Comparison of ENCODE assay signal across 36 cellular contexts in the genomic region with DNA sequence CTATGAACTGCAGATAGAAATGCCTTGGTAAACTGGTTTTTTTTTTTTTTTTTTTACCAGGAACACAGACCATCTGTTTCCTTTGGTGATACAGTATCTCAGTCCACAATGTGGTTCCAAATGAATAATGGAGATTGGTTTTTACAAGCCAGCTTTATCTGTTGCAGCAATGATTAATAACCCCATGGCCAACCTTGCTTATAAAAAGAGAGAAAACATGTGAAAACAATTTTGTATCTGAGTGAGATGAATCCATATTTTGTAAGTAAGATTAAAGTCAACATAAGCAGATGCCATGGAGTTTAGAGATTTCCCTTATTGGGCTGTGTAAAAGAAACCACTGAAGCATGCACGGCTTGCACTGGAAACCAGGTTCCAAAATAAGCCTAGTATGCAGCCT.
DNase-seq lines count a peak whose midpoint lies in the region; ATAC-seq, FAIRE-seq and TF ChIP-seq lines count a peak whose summit lies in the region.
"Had no signal": no experiment of that assay in that cellular context is flagged by ENCODE, and none has a peak within 500 bp of the region (broad histone marks: within the 10 kb centered on the region; RNA-seq: fewer than 3 reads in every experiment).

No MANE protein-coding gene starts in this region.

- peaks cover 2% of the 10 kb centered on the region for H3K27me3 Mint-ChIP-seq in GM23338 (ENCODE audit: insufficient read depth, low read depth, poor library complexity)
- H3K27me3 Mint-ChIP-seq: activated naive CD8-positive, alpha-beta T cell treated with anti-CD3 and anti-CD28 coated beads, Interleukin-2, amount 10 ng/mL, durations not matched to agents 7 days and 5 days; stimulated activated naive CD8-positive, alpha-beta T cell treated with anti-CD3 and anti-CD28 coated beads, Interleukin-15, amount 100 ng/mL, for 72 hours had no signal

- no peaks in the 10 kb centered on the region for H3K27me3 ChIP-seq in GM23338 (ENCODE audit: insufficient read depth)
- H3K27me3 ChIP-seq: ascending aorta, esophagus muscularis mucosa, SJCRH30, uterus had no signal

- no peak overlapping the region for H3K4me3 Mint-ChIP-seq in GM23338
- H3K4me3 Mint-ChIP-seq: activated naive CD8-positive, alpha-beta T cell treated with anti-CD3 and anti-CD28 coated beads, Interleukin-2, amount 10 ng/mL, durations not matched to agents 7 days and 5 days; CD14-positive monocyte; dendritic cell treated with granulocyte-macrophage colony-stimulating factor and Interleukin-4, amounts not matched to agents 40 ng/mL and 50 ng/mL, for 4 days; endodermal cell; nephron; stimulated activated naive CD8-positive, alpha-beta T cell treated with anti-CD3 and anti-CD28 coated beads, Interleukin-15, amount 100 ng/mL, for 72 hours had no signal

- H3K9me2 ChIP-seq in GM23338 (ENCODE audit: insufficient read depth): 0 out of 2 replicates have a peak, but pooled peaks cover 4% of the 10 kb centered on the region

- no peak for FAIRE-seq in D721Med (lab: Jason Lieb, UNC)
- FAIRE-seq: RCC 7860, small intestine had no signal

- DNase-seq in D721Med (ENCODE audit: insufficient read length, low spot score) (peak; percentile 4), NCI-H1694 treated with DMSO at 0.1 percent for 48 hours (lab: John Stamatoyannopoulos, UW) (peak; percentile 96), OCI-M1 (lab: John Stamatoyannopoulos, UW) (peak; percentile 80), fibroblast of villous mesenchyme (ENCODE audit: low read depth) (peak; percentile 0), GM23338 (ENCODE audit: low spot score) (no peak), NCI-H226 (no peak), NCI-H510A treated with DMSO at 0.1 percent for 48 hours (lab: John Stamatoyannopoulos, UW) (no peak)
- DNase-seq: activated CD4-positive, alpha-beta T cell treated with anti-CD3 and anti-CD28 coated beads for 4 hours; activated gamma-delta T cell; activated naive CD8-positive, alpha-beta T cell treated with anti-CD3 and anti-CD28 coated beads, Interleukin-2, amount 10 ng/mL, durations not matched to agents 7 days and 5 days; activated T-cell treated with anti-CD3 and anti-CD28 coated beads, Interleukin-2, amount 50 U/mL, for 1 hour; caudate nucleus; DMS53; endodermal cell; foreskin melanocyte; hippocampal formation; left colon; mammary epithelial cell; NCI-H1105 treated with DMSO at 0.1 percent for 48 hours; NCI-H2029 treated with DMSO at 0.1 percent for 48 hours; NCI-H526; retina; SJCRH30; small intestine; stimulated activated CD4-positive, alpha-beta T cell treated with anti-CD3 and anti-CD28 coated beads, Interleukin-1b, Interleukin-23, amount 100 ng/mL, for 48 hours; stimulated activated CD8-positive, alpha-beta memory T cell treated with anti-CD3 and anti-CD28 coated beads, Interleukin-4, amount 100 ng/mL, for 48 hours; stimulated activated naive CD8-positive, alpha-beta T cell treated with anti-CD3 and anti-CD28 coated beads, Interleukin-15, amount 100 ng/mL, for 72 hours; T-helper 1 cell; uterus had no signal

- H3K4me1 Mint-ChIP-seq in GM23338: 0 out of 3 replicates have a peak, but pooled peaks cover 3% of the 10 kb centered on the region
- H3K4me1 Mint-ChIP-seq: activated naive CD8-positive, alpha-beta T cell treated with anti-CD3 and anti-CD28 coated beads, Interleukin-2, amount 10 ng/mL, durations not matched to agents 7 days and 5 days; stimulated activated naive CD8-positive, alpha-beta T cell treated with anti-CD3 and anti-CD28 coated beads, Interleukin-15, amount 100 ng/mL, for 72 hours had no signal

- ATAC-seq in HG03469 (IDR thresholded peaks at IDR 0.05; ENCODE audit: unreplicated experiment): no peak
- no peak for ATAC-seq in GM23338
- ATAC-seq: left colon; stimulated activated naive CD8-positive, alpha-beta T cell treated with anti-CD3 and anti-CD28 coated beads, Interleukin-15, amount 100 ng/mL, for 72 hours had no signal

- H3K79me2 ChIP-seq in GM23338 (replicated peaks; ENCODE audit: insufficient read depth): no peaks in the 10 kb centered on the region

- no peak overlapping the region for H3K27ac ChIP-seq in GM23338 (ENCODE audit: low read depth)
- H3K27ac ChIP-seq: ascending aorta, esophagus muscularis mucosa, SJCRH30, uterus had no signal

- H3K27ac Mint-ChIP-seq in GM23338: no peak overlapping the region
- H3K27ac Mint-ChIP-seq: activated naive CD8-positive, alpha-beta T cell treated with anti-CD3 and anti-CD28 coated beads, Interleukin-2, amount 10 ng/mL, durations not matched to agents 7 days and 5 days; CD14-positive monocyte; dendritic cell treated with granulocyte-macrophage colony-stimulating factor and Interleukin-4, amounts not matched to agents 40 ng/mL and 50 ng/mL, for 4 days; endodermal cell; nephron; stimulated activated naive CD8-positive, alpha-beta T cell treated with anti-CD3 and anti-CD28 coated beads, Interleukin-15, amount 100 ng/mL, for 72 hours had no signal

- H3K4me2 ChIP-seq in GM23338: no peak overlapping the region

- H3K9me3 Mint-ChIP-seq in GM23338: no peaks in the 10 kb centered on the region; the same call in 2 of the 3 replicates
- H3K9me3 Mint-ChIP-seq: activated naive CD8-positive, alpha-beta T cell treated with anti-CD3 and anti-CD28 coated beads, Interleukin-2, amount 10 ng/mL, durations not matched to agents 7 days and 5 days; endodermal cell; nephron had no signal

- H3K4me3 ChIP-seq in fibroblast of villous mesenchyme (ENCODE audit: low read depth, low read length): no peak overlapping the region
- H3K4me3 ChIP-seq in GM23338: no peak overlapping the region
- H3K4me3 ChIP-seq: ascending aorta, esophagus muscularis mucosa, SJCRH30, uterus had no signal

- H3K36me3 ChIP-seq in GM23338 (ENCODE audit: insufficient read depth): no peaks in the 10 kb centered on the region
- H3K36me3 ChIP-seq: ascending aorta, esophagus muscularis mucosa, SJCRH30, uterus had no signal

- TF ChIP-seq CTCF in D721Med (IDR thresholded peaks at IDR 0.05; ENCODE audit: insufficient read depth, missing control alignments): no peak
- TF ChIP-seq CTCF in fibroblast of villous mesenchyme (IDR thresholded peaks at IDR 0.05; ENCODE audit: insufficient read depth, low read depth, low read length): no peak
- no peak for TF ChIP-seq CTCF in GM23338 (conservative IDR thresholded peaks at IDR 0.05; ENCODE audit: low read depth in 2 of 2)

- no peaks in the 10 kb centered on the region; the same call in 2 of the 3 replicates for H3K36me3 Mint-ChIP-seq in GM23338 (ENCODE audit: low read depth)
- H3K36me3 Mint-ChIP-seq: activated naive CD8-positive, alpha-beta T cell treated with anti-CD3 and anti-CD28 coated beads, Interleukin-2, amount 10 ng/mL, durations not matched to agents 7 days and 5 days; CD14-positive monocyte had no signal

- H3K4me1 ChIP-seq in GM23338 (ENCODE audit: insufficient read depth): no peaks in the 10 kb centered on the region
- H3K4me1 ChIP-seq: ascending aorta, SJCRH30, uterus had no signal

- H2AFZ ChIP-seq in GM23338: no peak overlapping the region

- no peaks in the 10 kb centered on the region for H3F3A ChIP-seq in GM23338 (replicated peaks; ENCODE audit: low read depth)

- no peaks in the 10 kb centered on the region for H4K20me1 ChIP-seq in GM23338 (replicated peaks; ENCODE audit: insufficient read depth)

TF ChIP-seq in GM23338, 12 proteins besides CTCF, POLR2A, EP300 and RAD21 (continues in another document):
- TF ChIP-seq ZNF114 (CRISPR knock-in tag; IDR thresholded peaks at IDR 0.05) (no peak), EZH2phosphoT487 (IDR thresholded peaks at IDR 0.05; ENCODE audit: unreplicated experiment) (no peak), ETS1 (IDR thresholded peaks at IDR 0.05) (no peak)
- TF ChIP-seq, protein P1, sequence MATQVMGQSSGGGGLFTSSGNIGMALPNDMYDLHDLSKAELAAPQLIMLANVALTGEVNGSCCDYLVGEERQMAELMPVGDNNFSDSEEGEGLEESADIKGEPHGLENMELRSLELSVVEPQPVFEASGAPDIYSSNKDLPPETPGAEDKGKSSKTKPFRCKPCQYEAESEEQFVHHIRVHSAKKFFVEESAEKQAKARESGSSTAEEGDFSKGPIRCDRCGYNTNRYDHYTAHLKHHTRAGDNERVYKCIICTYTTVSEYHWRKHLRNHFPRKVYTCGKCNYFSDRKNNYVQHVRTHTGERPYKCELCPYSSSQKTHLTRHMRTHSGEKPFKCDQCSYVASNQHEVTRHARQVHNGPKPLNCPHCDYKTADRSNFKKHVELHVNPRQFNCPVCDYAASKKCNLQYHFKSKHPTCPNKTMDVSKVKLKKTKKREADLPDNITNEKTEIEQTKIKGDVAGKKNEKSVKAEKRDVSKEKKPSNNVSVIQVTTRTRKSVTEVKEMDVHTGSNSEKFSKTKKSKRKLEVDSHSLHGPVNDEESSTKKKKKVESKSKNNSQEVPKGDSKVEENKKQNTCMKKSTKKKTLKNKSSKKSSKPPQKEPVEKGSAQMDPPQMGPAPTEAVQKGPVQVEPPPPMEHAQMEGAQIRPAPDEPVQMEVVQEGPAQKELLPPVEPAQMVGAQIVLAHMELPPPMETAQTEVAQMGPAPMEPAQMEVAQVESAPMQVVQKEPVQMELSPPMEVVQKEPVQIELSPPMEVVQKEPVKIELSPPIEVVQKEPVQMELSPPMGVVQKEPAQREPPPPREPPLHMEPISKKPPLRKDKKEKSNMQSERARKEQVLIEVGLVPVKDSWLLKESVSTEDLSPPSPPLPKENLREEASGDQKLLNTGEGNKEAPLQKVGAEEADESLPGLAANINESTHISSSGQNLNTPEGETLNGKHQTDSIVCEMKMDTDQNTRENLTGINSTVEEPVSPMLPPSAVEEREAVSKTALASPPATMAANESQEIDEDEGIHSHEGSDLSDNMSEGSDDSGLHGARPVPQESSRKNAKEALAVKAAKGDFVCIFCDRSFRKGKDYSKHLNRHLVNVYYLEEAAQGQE (IDR thresholded peaks at IDR 0.05; ENCODE audit: unreplicated experiment): no peak

Comparison
In these comparisons a context has a peak if more than half of its experiments do, and no peak if none do; other contexts are left out.
1. DNase-seq: peak in D721Med (single experiment), NCI-H1694 treated with DMSO at 0.1 percent for 48 hours (single experiment), OCI-M1 (single experiment) and fibroblast of villous mesenchyme (single experiment); none in GM23338 (single experiment), NCI-H226 (single experiment) and NCI-H510A treated with DMSO at 0.1 percent for 48 hours (single experiment).